3 cellular contexts compared by ENCODE assay signal in genomic region chr9:130349398-130349797, GRCh38.
"Had no signal": no experiment of that assay in that cellular context is flagged by ENCODE, and none has a peak within 500 bp of the region (broad histone marks: within the 10 kb centered on the region; RNA-seq: fewer than 3 reads in every experiment).

No MANE protein-coding gene starts in this region.

- H3K4me3 ChIP-seq: GM12878 had no signal

- ATAC-seq: GM12878 had no signal

- DNase-seq: GDM1, GF-D8 had no signal
